ENCODE assay signal across 8 cellular contexts in genomic region chr9:137672907-137673791, GRCh38. TPM values are rescaled to one million over a fixed set of nuclear protein-coding genes. Genes with fewer than 3 reads are reported as not detected.
DNase-seq lines count a peak whose midpoint lies in the region; TF ChIP-seq lines count a peak whose summit lies in the region.

No MANE protein-coding gene starts in this region.

- peak; percentile 94 for TF ChIP-seq CTCF in HFFc6 (IDR thresholded peaks at IDR 0.05)

- H3K79me1 ChIP-seq in mesenchymal stem cell (replicated peaks; ENCODE audit: low read length, poor library complexity, severe bottlenecking) = peaks cover 29% of the 10 kb centered on the region

- 55% methylated on average over 9 of the region's 13 CpGs for WGBS in mesenchymal stem cell

- DNase-seq in stimulated activated CD4-positive, alpha-beta T cell treated with anti-CD3 and anti-CD28 coated beads, Interleukin-12 subunit alpha, Interleukin-12 subunit beta, amount 100 ng/mL, for 24 hours (ENCODE audit: low read depth in 2 of 2) = peak; percentile 12 to 18
- DNase-seq in stimulated activated CD4-positive, alpha-beta T cell treated with anti-CD3 and anti-CD28 coated beads, Interleukin-4, amount 100 ng/mL, for 1 hour = no peak
- DNase-seq in HFFc6 = peak; percentile 68
- peak; percentile 53 for DNase-seq in NCI-H146 treated with DMSO at 0.1 percent for 48 hours (lab: John Stamatoyannopoulos, UW; ENCODE audit: unreplicated experiment)
- DNase-seq in T-helper 9 cell = peak; percentile 8
- DNase-seq in dermis blood vessel endothelial cell = peak; percentile 82
- DNase-seq in mesenchymal stem cell = peak; percentile 71
- peak; percentile 43 for DNase-seq in stromal cell of bone marrow (ENCODE audit: low read depth)

- no peak overlapping the region for H2AFZ ChIP-seq in mesenchymal stem cell (ENCODE audit: low read depth, low read length)

- no peak overlapping the region for H4K8ac ChIP-seq in mesenchymal stem cell (ENCODE audit: low read length)

- peak overlapping the region; percentile 54; the same call in 1 of the 2 replicates for H3K27ac Mint-ChIP-seq in HFFc6

- H3K9me3 Mint-ChIP-seq in HFFc6 = no peaks in the 10 kb centered on the region

- H4K91ac ChIP-seq in mesenchymal stem cell (ENCODE audit: low read length) = peak overlapping the region; percentile 65

- peaks cover 6% of the 10 kb centered on the region; the same call in 1 of the 2 replicates for H3K36me3 Mint-ChIP-seq in HFFc6 (ENCODE audit: low read depth)

- H2BK5ac ChIP-seq in mesenchymal stem cell (ENCODE audit: low read depth, low read length, poor library complexity, severe bottlenecking) = no peak overlapping the region

- H3K9me3 ChIP-seq in mesenchymal stem cell (ENCODE audit: control insufficient read depth, low read length) = no peaks in the 10 kb centered on the region

- H2AK5ac ChIP-seq in mesenchymal stem cell (ENCODE audit: low read length, severe bottlenecking) = no peak overlapping the region

- no peak overlapping the region for H3K27ac ChIP-seq in mesenchymal stem cell (ENCODE audit: low read length, poor library complexity, severe bottlenecking)

- peaks cover 24% of the 10 kb centered on the region for H3K4me1 ChIP-seq in mesenchymal stem cell (ENCODE audit: control insufficient read depth, insufficient read depth, low read depth, low read length)

- no peak overlapping the region for H3K18ac ChIP-seq in mesenchymal stem cell (ENCODE audit: low read depth in 1 of 2, low read length in 2 of 2)

- no peak overlapping the region for H2BK15ac ChIP-seq in mesenchymal stem cell (ENCODE audit: low read depth, poor library complexity, severe bottlenecking)

- peak overlapping the region; percentile 5 for H3K9ac ChIP-seq in mesenchymal stem cell (ENCODE audit: low read length)

- H2BK12ac ChIP-seq in mesenchymal stem cell (ENCODE audit: low read length in 2 of 2) = no peak overlapping the region

- H2BK120ac ChIP-seq in mesenchymal stem cell (ENCODE audit: low read depth, low read length) = no peak overlapping the region

- no peaks in the 10 kb centered on the region for H3K27me3 Mint-ChIP-seq in HFFc6 (ENCODE audit: insufficient read depth)

- no peak overlapping the region for H3K4me3 Mint-ChIP-seq in HFFc6

- no peak overlapping the region for H3K23ac ChIP-seq in mesenchymal stem cell (ENCODE audit: low read length in 2 of 2)

- no peaks in the 10 kb centered on the region for H3K27me3 ChIP-seq in mesenchymal stem cell (ENCODE audit: control insufficient read depth in 1 of 2, insufficient read depth in 1 of 2, low read length in 2 of 2)

- peaks cover 8 to 18% of the 10 kb centered on the region in 2 experiments for H3K36me3 ChIP-seq in mesenchymal stem cell (ENCODE audit: control insufficient read depth in 1 of 2, insufficient read depth in 2 of 2, low read depth in 1 of 2, low read length in 2 of 2)

- no peak overlapping the region for H3K4me2 ChIP-seq in mesenchymal stem cell (ENCODE audit: low read length, poor library complexity, severe bottlenecking)

- H3K14ac ChIP-seq in mesenchymal stem cell (ENCODE audit: low read length in 2 of 2) = no peak overlapping the region

- no peak overlapping the region for H3K4ac ChIP-seq in mesenchymal stem cell (ENCODE audit: low read depth in 1 of 2, low read length in 2 of 2)

- H3K4me3 ChIP-seq in mesenchymal stem cell (ENCODE audit: insufficient read depth in 1 of 2, low read depth in 1 of 2, low read length in 2 of 2) = no peak overlapping the region

- peaks cover 31% of the 10 kb centered on the region for H3K4me1 Mint-ChIP-seq in HFFc6 (ENCODE audit: low read depth)

RNA-seq across cellular contexts. Expression of gene EHMT1, which starts 54.3 kb away (rescaled TPM):
- 100 to 1,000 TPM in 1 of 6 experiments, 10 to 100 TPM in 5; 41.0 to 116 (median 46.9) TPM for total RNA-seq in HFFc6 (2021; fragmentation: NEBNext Ultra II Directional; extraction: Animal tissue kit (Norgen Biotek cat#: 25700))
- total RNA-seq in dermis blood vessel endothelial cell = 65.3 and 89.3 TPM in 2 replicates
- polyA plus RNA-seq in mesenchymal stem cell (2013, experiment 1 of 2) = 26.1 TPM
- 24.7 TPM for polyA plus RNA-seq in mesenchymal stem cell (2013, experiment 2 of 2)
